Comparison of ENCODE assay signal across 9 cellular contexts in the genomic region with DNA sequence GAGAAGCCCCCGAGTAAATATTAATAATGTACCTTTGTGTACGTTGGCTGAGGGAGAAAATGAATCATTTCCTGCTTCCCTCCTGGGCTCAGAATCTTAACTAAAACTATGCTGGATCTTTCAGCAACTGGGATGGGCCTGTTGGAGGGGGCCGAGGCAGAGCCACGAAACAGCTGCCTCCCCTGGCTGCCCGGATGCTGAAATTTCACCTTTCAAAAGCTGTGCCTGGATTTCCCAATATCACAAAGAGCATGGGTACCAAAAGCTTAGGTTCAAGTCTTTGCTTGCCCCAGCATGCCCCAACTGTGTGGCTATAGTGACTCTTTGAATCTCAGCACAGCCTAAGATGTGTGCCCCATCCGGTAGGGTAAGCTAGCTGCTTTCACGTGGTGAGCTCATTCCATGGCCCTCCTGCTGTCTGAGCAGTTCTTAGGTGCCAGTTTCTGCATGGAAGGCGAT.
DNase-seq lines count a peak whose midpoint lies in the region; ATAC-seq, FAIRE-seq and TF ChIP-seq lines count a peak whose summit lies in the region.
"Had no signal": no experiment of that assay in that cellular context is flagged by ENCODE, and none has a peak within 500 bp of the region (broad histone marks: within the 10 kb centered on the region; RNA-seq: fewer than 3 reads in every experiment).

No MANE protein-coding gene starts in this region.

- TF ChIP-seq POLR2A in GM12891 (IDR thresholded peaks at IDR 0.05; ENCODE audit: low read depth, low read length), result no peak
- TF ChIP-seq POLR2A in prostate gland (IDR thresholded peaks at IDR 0.05), result no peak

- H3K27ac ChIP-seq in prostate gland, result peak overlapping the region; percentile 26 to 42

- no peak for TF ChIP-seq CTCF in prostate gland (IDR thresholded peaks at IDR 0.05)

- FAIRE-seq in GM12891 (lab: Jason Lieb, UNC), result peak; percentile 41

- DNase-seq in GM12891 (ENCODE audit: insufficient read length, low spot score), result no peak
- DNase-seq in NCI-H2107 treated with DMSO at 0.1 percent for 48 hours (lab: John Stamatoyannopoulos, UW; ENCODE audit: unreplicated experiment), result peak; percentile 80
- DNase-seq in astrocyte of the hippocampus (ENCODE audit: low read depth, low spot score), result peak; percentile 77
- peak; percentile 83 for DNase-seq in prostate gland (ENCODE audit: low spot score)
- DNase-seq in NCI-H1930 (lab: John Stamatoyannopoulos, UW), result no peak
- no peak for DNase-seq in anterior cingulate cortex (lab: John Stamatoyannopoulos, UW)
- DNase-seq: activated gamma-delta T cell treated with Interleukin-2 at 50 U/mL for 16 hours, OCI-M1 had no signal

- H3K4me1 ChIP-seq in prostate gland (replicated peaks), result no peaks in the 10 kb centered on the region

- no peak for ATAC-seq in HG03097 (IDR thresholded peaks at IDR 0.05; ENCODE audit: low FRiP score, unreplicated experiment)

- H3K36me3 ChIP-seq in prostate gland, result no peaks in the 10 kb centered on the region

- H3K27me3 ChIP-seq in prostate gland (replicated peaks; ENCODE audit: insufficient read depth), result peaks cover 3% of the 10 kb centered on the region

- intact Hi-C loops in prostate gland (cut with DNase I), result no loop called here

- no peaks in the 10 kb centered on the region for H3K9me3 ChIP-seq in prostate gland

- WGBS in prostate gland, result 34% methylated on average over 8 of the region's 8 CpGs

- H3K4me3 ChIP-seq in prostate gland, result no peak overlapping the region

TF ChIP-seq in GM12891, 5 proteins besides CTCF, POLR2A, EP300 and RAD21:
- no peak for TF ChIP-seq POLR2AphosphoS5 (IDR thresholded peaks at IDR 0.05; ENCODE audit: low read depth, low read length)
- TF ChIP-seq POU2F2 (IDR thresholded peaks at IDR 0.05; ENCODE audit: low read depth, low read length), result no peak
- TF ChIP-seq TAF1 (IDR thresholded peaks at IDR 0.05; ENCODE audit: low read depth, low read length), result no peak
- no peak for TF ChIP-seq SPI1 (IDR thresholded peaks at IDR 0.05; ENCODE audit: low read depth, low read length)
- TF ChIP-seq PAX5 (IDR thresholded peaks at IDR 0.05; ENCODE audit: insufficient read depth, low read length, severe bottlenecking), result no peak

Comparison
In these comparisons a context has a peak if more than half of its experiments do, and no peak if none do; other contexts are left out.
1. DNase-seq: peak in NCI-H2107 treated with DMSO at 0.1 percent for 48 hours (single experiment), astrocyte of the hippocampus (single experiment) and prostate gland (single experiment); none in GM12891 (single experiment), NCI-H1930 (0 of 2) and anterior cingulate cortex (0 of 58).